8 cellular contexts compared by ENCODE assay signal in genomic region chr2:98518106-98518505, GRCh38.
DNase-seq lines count a peak whose midpoint lies in the region; ATAC-seq lines count a peak whose summit lies in the region.

No MANE protein-coding gene starts in this region.

- ATAC-seq in left ventricle myocardium superior: peak; percentile 57

- peak; percentile 37 for DNase-seq in ELF-1 (ENCODE audit: low read depth, low spot score)
- peak; percentile 15 for DNase-seq in NCI-H460 (ENCODE audit: extremely low read depth, low read depth)
- peak; percentile 31 for DNase-seq in activated T-helper 1 cell treated with Interleukin-2 at 50 U/mL for 16 hours (ENCODE audit: low read depth)
- no peak for DNase-seq in left ventricle myocardium superior
- peak; percentile 18 to 30 for DNase-seq in stimulated activated CD4-positive, alpha-beta T cell treated with anti-CD3 and anti-CD28 coated beads, Interleukin-4, amount 100 ng/mL, for 48 hours (ENCODE audit: low read depth in 2 of 2)
- DNase-seq in hippocampal formation (lab: John Stamatoyannopoulos, UW): no peak
- no peak for DNase-seq in posterior cingulate gyrus
- DNase-seq in NCI-H1930 (lab: John Stamatoyannopoulos, UW): no peak

- intact Hi-C loops in left ventricle myocardium superior (cut with micrococcal nuclease): no loop called here
- intact Hi-C loops in posterior cingulate gyrus (cut with DNase I): loop anchor here (2.0 kb wide), 1 partner anchor 105 kb away; no protein-coding TSS in a partner anchor

Comparison
In these comparisons a context has a peak if more than half of its experiments do, and no peak if none do; other contexts are left out.
1. DNase-seq: peak in ELF-1 (single experiment), NCI-H460 (single experiment), activated T-helper 1 cell treated with Interleukin-2 at 50 U/mL for 16 hours (single experiment) and stimulated activated CD4-positive, alpha-beta T cell treated with anti-CD3 and anti-CD28 coated beads, Interleukin-4, amount 100 ng/mL, for 48 hours (2 of 2); none in left ventricle myocardium superior (single experiment), hippocampal formation (0 of 2), posterior cingulate gyrus (0 of 10) and NCI-H1930 (0 of 2).